10 cellular contexts compared by ENCODE assay signal in the genomic region with DNA sequence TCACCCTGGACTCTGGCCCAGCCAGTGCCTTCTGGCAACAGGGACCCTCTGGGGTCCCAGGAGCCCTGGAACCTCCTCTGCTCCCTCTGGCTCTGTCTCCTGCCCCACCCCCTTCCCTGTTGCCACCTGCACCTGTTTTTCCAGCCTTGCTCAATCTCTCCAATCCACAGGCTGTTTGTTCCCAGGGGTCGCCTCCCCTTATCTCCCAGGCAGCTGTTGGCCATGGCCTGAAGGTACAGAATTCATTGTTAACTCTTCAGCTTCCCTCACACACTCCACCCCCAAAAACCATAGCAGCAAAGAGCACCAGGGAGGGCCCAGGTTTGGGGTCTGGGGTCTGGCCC. TPM values are rescaled to one million over a fixed set of nuclear protein-coding genes. Genes with fewer than 3 reads are reported as not detected.
DNase-seq lines count a peak whose midpoint lies in the region; ATAC-seq and TF ChIP-seq lines count a peak whose summit lies in the region.
"Had no signal": no experiment of that assay in that cellular context is flagged by ENCODE, and none has a peak within 500 bp of the region (broad histone marks: within the 10 kb centered on the region; RNA-seq: fewer than 3 reads in every experiment).

No MANE protein-coding gene starts in this region.

- in situ Hi-C loops in GM13977 (cut with MboI; ENCODE audit: low pct_unique_long_range_greater_than_20kb, low sequenced_read_pairs, unreplicated experiment), result no loop called here

- H3K36me3 ChIP-seq in cardiac muscle cell (no peaks in the 10 kb centered on the region), lower lobe of right lung (no peaks in the 10 kb centered on the region), vagina (no peaks in the 10 kb centered on the region)

- H3K4me1 ChIP-seq in cardiac muscle cell (ENCODE audit: low read depth), result peaks cover 48% of the 10 kb centered on the region
- peaks cover 35% of the 10 kb centered on the region for H3K4me1 ChIP-seq in lower lobe of right lung
- H3K4me1 ChIP-seq in vagina, result peaks cover 42% of the 10 kb centered on the region

- H3K27me3 ChIP-seq in cardiac muscle cell (no peaks in the 10 kb centered on the region), lower lobe of right lung (ENCODE audit: low read depth) (no peaks in the 10 kb centered on the region), vagina (no peaks in the 10 kb centered on the region)

- ATAC-seq in left cardiac atrium (no peak), lower lobe of right lung (peak in 1 of 2 donors; percentile 4), GM19351 (IDR thresholded peaks at IDR 0.05; ENCODE audit: unreplicated experiment) (no peak)

- peak overlapping the region; percentile 81 for H3K27ac ChIP-seq in cardiac muscle cell
- H3K27ac ChIP-seq in VCaP, result peak overlapping the region; percentile 99
- H3K27ac ChIP-seq in lower lobe of right lung, result peak overlapping the region; percentile 84
- peak overlapping the region; percentile 95 for H3K27ac ChIP-seq in vagina

- DNase-seq in cardiac muscle cell (ENCODE audit: low read depth in 1 of 2, low spot score in 1 of 2), result no peak
- DNase-seq in left cardiac atrium, result no peak
- DNase-seq in lower lobe of right lung, result no peak
- DNase-seq in vagina (ENCODE audit: extremely low spot score in 2 of 2), result no peak
- no peak for DNase-seq in cerebellar cortex (ENCODE audit: low spot score)
- DNase-seq in GM13977 (ENCODE audit: low spot score), result no peak
- DNase-seq: islet precursor cell, NCI-H226 had no signal

- no peaks in the 10 kb centered on the region for H3K9me3 ChIP-seq in cardiac muscle cell (ENCODE audit: low read depth)
- H3K9me3 ChIP-seq in lower lobe of right lung, result no peaks in the 10 kb centered on the region
- no peaks in the 10 kb centered on the region for H3K9me3 ChIP-seq in vagina

- TF ChIP-seq POLR2A in vagina (IDR thresholded peaks at IDR 0.05), result no peak

- H3K4me3 ChIP-seq in cardiac muscle cell, result no peak overlapping the region
- H3K4me3 ChIP-seq in lower lobe of right lung, result no peak overlapping the region
- no peak overlapping the region for H3K4me3 ChIP-seq in vagina

- intact Hi-C loops in left cardiac atrium (cut with DNase I) (no loop called here), lower lobe of right lung (cut with DNase I) (no loop called here), vagina (cut with DNase I) (no loop called here)

- TF ChIP-seq CTCF in cardiac muscle cell (IDR thresholded peaks at IDR 0.05; ENCODE audit: low read depth, low read length) (no peak), VCaP (conservative IDR thresholded peaks at IDR 0.05) (no peak), lower lobe of right lung (IDR thresholded peaks at IDR 0.05) (no peak), vagina (IDR thresholded peaks at IDR 0.05) (no peak), GM13977 (IDR thresholded peaks at IDR 0.05; ENCODE audit: extremely low read depth, insufficient read depth, missing control alignments) (no peak)

RNA-seq across cellular contexts. Expression of gene TOB1, which starts 39.3 kb away (rescaled TPM):
- total RNA-seq in cardiac muscle cell (17.1 and 35.4 TPM in 2 replicates), left cardiac atrium (10 to 100 TPM; 57.9 to 63.2 TPM), lower lobe of right lung (72.9 TPM), vagina (74.4 TPM)
- polyA plus RNA-seq in cardiac muscle cell, result 29.9 and 46.1 TPM in 2 replicates
